17 cellular contexts compared by ENCODE assay signal in the genomic region with DNA sequence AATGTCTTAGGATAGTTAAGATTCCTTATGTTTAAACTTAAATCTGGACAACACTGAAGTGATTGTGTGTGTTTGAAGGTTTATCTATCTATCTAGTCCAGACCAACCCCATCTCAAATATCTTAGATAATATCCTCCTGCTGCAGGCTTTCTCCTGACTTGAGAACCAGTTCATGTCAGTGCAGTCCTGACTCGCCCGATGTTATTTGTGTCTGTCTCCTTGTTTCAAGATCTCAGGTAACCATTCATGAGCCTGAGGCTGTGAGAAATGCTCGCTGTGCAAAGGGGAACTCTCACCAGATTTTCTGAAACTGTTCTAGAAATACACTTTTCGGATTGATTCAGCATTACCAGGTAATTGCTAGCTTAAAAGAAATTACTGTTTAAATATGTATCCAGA.
"Had no signal": no experiment of that assay in that cellular context is flagged by ENCODE, and none has a peak within 500 bp of the region (broad histone marks: within the 10 kb centered on the region; RNA-seq: fewer than 3 reads in every experiment).

No MANE protein-coding gene starts in this region.

- DNase-seq: activated CD4-positive, alpha-beta T cell treated with anti-CD3 and anti-CD28 coated beads, Interleukin-2, amount 10 ng/mL, durations not matched to agents 24 days and 14 days; activated naive CD4-positive, alpha-beta T cell treated with anti-CD3 and anti-CD28 coated beads, Interleukin-2, amount 10 ng/mL, durations not matched to agents 7 days and 5 days; activated T-cell treated with anti-CD3 and anti-CD28 coated beads for 4 hours; effector CD8-positive, alpha-beta T cell; left cardiac atrium; midbrain; sigmoid colon; stimulated activated CD4-positive, alpha-beta T cell treated with anti-CD3 and anti-CD28 coated beads, Interleukin-2, amount 100 ng/mL, for 24 hours; stimulated activated naive B cell treated with anti-CD40 and anti-IgM and Interleukin-4, amounts not matched to agents 10 μg/mL and 1 μg/mL and 100 μg/mL, for 72 hours; substantia nigra; T-cell; T1000; transverse colon; WERI-Rb-1 had no signal

- H3K9me3 ChIP-seq: gastroesophageal sphincter, sigmoid colon, transverse colon had no signal

- H3K36me3 ChIP-seq: gastroesophageal sphincter, sigmoid colon, transverse colon, WERI-Rb-1 had no signal

- H3K4me3 ChIP-seq: lung, sigmoid colon, transverse colon had no signal

- H3K27ac ChIP-seq: coronary artery, gastroesophageal sphincter, sigmoid colon, transverse colon, WERI-Rb-1 had no signal
